In the genomic region with DNA sequence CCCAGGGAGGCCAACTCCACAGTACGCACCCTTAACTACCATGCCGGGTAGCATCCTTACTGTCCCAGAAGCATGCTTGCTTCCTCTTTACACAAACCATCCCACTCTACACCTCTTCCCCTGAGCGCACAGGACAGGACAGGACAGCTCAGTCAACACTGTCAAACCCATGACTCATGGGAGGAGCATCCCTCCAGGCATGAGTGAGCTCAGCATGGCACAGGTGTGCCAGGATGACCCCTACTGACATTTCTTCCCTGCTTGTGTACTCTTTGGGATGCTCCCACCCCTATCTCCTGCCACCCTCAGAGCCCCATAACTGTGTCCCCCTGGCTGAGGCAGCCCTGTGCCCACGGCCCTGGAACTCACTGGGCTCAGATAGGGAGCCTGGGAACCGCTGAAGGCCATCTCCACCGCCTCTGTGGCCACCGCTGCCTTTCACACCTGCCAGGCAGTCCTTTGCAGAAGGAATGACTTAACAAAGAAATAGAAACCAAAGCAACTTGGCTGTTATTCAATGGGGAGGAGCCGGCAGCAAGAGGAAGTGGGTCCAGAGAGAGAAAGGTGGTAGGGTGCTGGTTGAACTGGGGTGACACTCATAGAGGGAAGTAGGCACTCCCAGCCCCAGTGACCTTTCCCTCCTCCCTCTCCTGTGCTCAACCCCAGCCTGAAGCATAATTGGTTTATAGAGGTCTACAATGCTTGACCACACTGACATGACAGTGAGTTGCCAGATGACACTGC, we compare ENCODE assay signal across 8 cellular contexts.
DNase-seq lines count a peak whose midpoint lies in the region; ATAC-seq and TF ChIP-seq lines count a peak whose summit lies in the region.
"Not testable (repeated sequence)": the region's sequence is repeated elsewhere in the genome, so short reads cannot be mapped to it uniquely, and the experiment has no call there.

No MANE protein-coding gene starts in this region.

- not testable (repeated sequence) for H3K27me3 Mint-ChIP-seq in activated T-cell treated with anti-CD3 and anti-CD28 coated beads, Interleukin-2, amount 50 U/mL, for 4 hours (ENCODE audit: low read depth)

- TF ChIP-seq EP300 in upper lobe of left lung (IDR thresholded peaks at IDR 0.05), result not testable (repeated sequence)

- TF ChIP-seq POLR2A in GM18505 (IDR thresholded peaks at IDR 0.05; ENCODE audit: borderline replicate concordance, extremely low read depth, insufficient read depth, insufficient read length); upper lobe of left lung (IDR thresholded peaks at IDR 0.05): not testable (repeated sequence)

- not testable (repeated sequence) for H3K9me3 Mint-ChIP-seq in activated T-cell treated with anti-CD3 and anti-CD28 coated beads, Interleukin-2, amount 50 U/mL, for 4 hours

- peak overlapping the region; percentile 73 for H3K4me2 ChIP-seq in PC-9

- H3F3A ChIP-seq in PC-9 (ENCODE audit: insufficient read depth, low read depth), result peaks cover 31% of the 10 kb centered on the region

- DNase-seq in PC-9 (peak; percentile 78 to 95), kidney tubule cell (ENCODE audit: low spot score) (peak; percentile 51)
- not testable (repeated sequence) for DNase-seq in activated T-cell treated with anti-CD3 and anti-CD28 coated beads, Interleukin-2, amount 50 U/mL, for 4 hours; upper lobe of left lung

- peaks cover 36% of the 10 kb centered on the region for H3K4me1 ChIP-seq in PC-9 (replicated peaks; ENCODE audit: insufficient read depth)
- not testable (repeated sequence) for H3K4me1 ChIP-seq in upper lobe of left lung

- H3K9me2 ChIP-seq in PC-9 (ENCODE audit: insufficient read depth), result not testable (repeated sequence)

- peak overlapping the region; percentile 19; the same call in 1 of the 2 replicates for H3K4me3 ChIP-seq in PC-9
- not testable (repeated sequence) for H3K4me3 ChIP-seq in upper lobe of left lung

- H4K20me1 ChIP-seq in PC-9 (ENCODE audit: insufficient read depth), result not testable (repeated sequence)

- 65 to 73% methylated on average over 4 of the region's 8 CpGs for WGBS in upper lobe of left lung, 2 donors

- CTCF ChIA-PET in PC-9 (lab: Charles Lee), result not testable (repeated sequence)

- not testable (repeated sequence) for H3K36me3 Mint-ChIP-seq in activated T-cell treated with anti-CD3 and anti-CD28 coated beads, Interleukin-2, amount 50 U/mL, for 4 hours (ENCODE audit: insufficient read depth)

- H2AFZ ChIP-seq in PC-9, result peak overlapping the region; percentile 67; the same call in 1 of the 2 replicates

- H3K27me3 ChIP-seq in PC-9 (ENCODE audit: insufficient read depth, low read depth); upper lobe of left lung: not testable (repeated sequence)

- H3K4me1 Mint-ChIP-seq in activated T-cell treated with anti-CD3 and anti-CD28 coated beads, Interleukin-2, amount 50 U/mL, for 4 hours (ENCODE audit: low read depth), result peaks cover 12% of the 10 kb centered on the region

- peak overlapping the region; percentile 93 for H3K27ac ChIP-seq in PC-9
- not testable (repeated sequence) for H3K27ac ChIP-seq in upper lobe of left lung

- ATAC-seq in GM18505 (IDR thresholded peaks at IDR 0.05; ENCODE audit: unreplicated experiment) (peak; percentile 82), GM21360 (IDR thresholded peaks at IDR 0.05; ENCODE audit: unreplicated experiment) (peak; percentile 84), HG02938 (IDR thresholded peaks at IDR 0.05; ENCODE audit: unreplicated experiment) (peak; percentile 82), HG03565 (IDR thresholded peaks at IDR 0.05; ENCODE audit: unreplicated experiment) (peak; percentile 83), upper lobe of left lung (ENCODE audit: low FRiP score in 2 of 2) (peak; percentile 52 to 79)
- ATAC-seq in activated T-cell treated with anti-CD3 and anti-CD28 coated beads, Interleukin-2, amount 50 U/mL, for 4 hours, result peak; percentile 32 to 65

- intact Hi-C loops in PC-9 (cut with micrococcal nuclease; ENCODE audit: unreplicated experiment), result not testable (repeated sequence)

- POLR2A ChIA-PET in PC-9 (lab: Charles Lee; ENCODE audit: unreplicated experiment), result interaction anchor here (0.6 kb wide), 1 partner anchor 153 kb away, joined by 4 read pairs; no protein-coding TSS in a partner anchor

- H3K4me3 Mint-ChIP-seq in activated T-cell treated with anti-CD3 and anti-CD28 coated beads, Interleukin-2, amount 50 U/mL, for 4 hours, result peak overlapping the region; percentile 70

- not testable (repeated sequence) for H3K9me3 ChIP-seq in PC-9 (ENCODE audit: insufficient read depth, low read depth); upper lobe of left lung

- not testable (repeated sequence) for H3K36me3 ChIP-seq in PC-9 (ENCODE audit: low read depth); upper lobe of left lung

- TSS peak; percentile 82 for BruUV-seq in PC-9 (replicated peaks; lab: Mats Ljungman, UMichigan)

- H3K79me2 ChIP-seq in PC-9 (ENCODE audit: low read depth), result not testable (repeated sequence)

- TF ChIP-seq CTCF in PC-9 (conservative IDR thresholded peaks at IDR 0.05); upper lobe of left lung (IDR thresholded peaks at IDR 0.05): not testable (repeated sequence)
